ENCODE assay signal across 28 cellular contexts in genomic region chr9:132125361-132125760, GRCh38.
DNase-seq lines count a peak whose midpoint lies in the region; ATAC-seq lines count a peak whose summit lies in the region.
"Had no signal": no experiment of that assay in that cellular context is flagged by ENCODE, and none has a peak within 500 bp of the region (broad histone marks: within the 10 kb centered on the region; RNA-seq: fewer than 3 reads in every experiment).

No MANE protein-coding gene starts in this region.

- H3K27me3 ChIP-seq in HUES48 (ENCODE audit: control insufficient read depth, insufficient read depth, low read length) (peaks cover 12% of the 10 kb centered on the region; the same call in 1 of the 2 replicates), NT2/D1 (ENCODE audit: insufficient read depth, insufficient read length) (peaks cover 5% of the 10 kb centered on the region)
- H3K27me3 ChIP-seq: BE2C had no signal

- no peak overlapping the region for H3K9ac ChIP-seq in HUES48 (ENCODE audit: low read depth, low read length)
- H3K9ac ChIP-seq in NT2/D1 (ENCODE audit: insufficient read length, low read depth), result no peak overlapping the region

- no peaks in the 10 kb centered on the region for H3K9me3 ChIP-seq in HUES48 (ENCODE audit: control insufficient read depth, insufficient read depth, low read length)
- H3K9me3 ChIP-seq in NT2/D1 (ENCODE audit: insufficient read depth, low read length), result no peaks in the 10 kb centered on the region
- H3K9me3 ChIP-seq: BE2C, MG63 had no signal

- H3K4me1 ChIP-seq in HUES48 (ENCODE audit: control insufficient read depth, insufficient read depth, low read length) (peaks cover 34% of the 10 kb centered on the region), NT2/D1 (ENCODE audit: insufficient read depth, insufficient read length) (peaks cover 14% of the 10 kb centered on the region)
- H3K4me1 ChIP-seq: BE2C had no signal

- ATAC-seq in GM21619 (IDR thresholded peaks at IDR 0.05; ENCODE audit: unreplicated experiment), result no peak
- ATAC-seq: T-cell had no signal

- H3K4me3 ChIP-seq in HUES48 (ENCODE audit: low read depth, low read length) (peak overlapping the region; percentile 46), NT2/D1 (ENCODE audit: insufficient read length, low read depth) (no peak overlapping the region)
- H3K4me3 ChIP-seq: MG63 had no signal

- DNase-seq in NCI-H2107 treated with DMSO at 0.1 percent for 48 hours (lab: John Stamatoyannopoulos, UW; ENCODE audit: unreplicated experiment), result peak; percentile 13
- no peak for DNase-seq in NCI-H2107 (lab: John Stamatoyannopoulos, UW)
- DNase-seq in NT2/D1 (ENCODE audit: low read depth, low spot score), result peak; percentile 35
- DNase-seq in iPS DF 19.7 (ENCODE audit: low read depth, low spot score), result peak; percentile 30
- no peak for DNase-seq in NCI-H774 (lab: John Stamatoyannopoulos, UW)
- DNase-seq in islet precursor cell, result no peak
- DNase-seq: 8988T; ACHN; BE2C; CD8-positive, alpha-beta memory T cell; DMS 273 treated with DMSO at 0.1 percent for 48 hours; DMS79; EL; GF-D8; HFFc6; KBM-7; MG63; NCI-H1105 treated with DMSO at 0.1 percent for 48 hours; NCI-H1694; NCI-H2081; NCI-H226; NCI-H526; SHP77; T-cell had no signal

- H3K36me3 ChIP-seq in HUES48 (ENCODE audit: control insufficient read depth, insufficient read depth, low read length) (no peaks in the 10 kb centered on the region), NT2/D1 (ENCODE audit: insufficient read depth, insufficient read length, low read length) (no peaks in the 10 kb centered on the region)
- H3K36me3 ChIP-seq: BE2C, MG63 had no signal

- no peak overlapping the region for H3K27ac ChIP-seq in HUES48 (ENCODE audit: low read depth, low read length)
- H3K27ac ChIP-seq: HL-60, RWPE1 had no signal

Comparison
In these comparisons a context has a peak if more than half of its experiments do, and no peak if none do; other contexts are left out.
1. DNase-seq: peak in NCI-H2107 treated with DMSO at 0.1 percent for 48 hours (single experiment), NT2/D1 (single experiment) and iPS DF 19.7 (single experiment); none in NCI-H2107 (single experiment), NCI-H774 (single experiment) and islet precursor cell (single experiment).